8 cellular contexts compared by ENCODE assay signal in genomic region chr7:36280840-36281812, GRCh38.
A peak's percentile ranks its signal among the peaks of the same experiment; 100 is the strongest.
DNase-seq lines count a peak whose midpoint lies in the region; ATAC-seq, FAIRE-seq and TF ChIP-seq lines count a peak whose summit lies in the region.

No MANE protein-coding gene starts in this region.

- H3K27me3 ChIP-seq in OCI-LY1 (ENCODE audit: insufficient read depth, low read length): no peaks in the 10 kb centered on the region

- H3K79me2 ChIP-seq in OCI-LY1 (ENCODE audit: insufficient read depth, low read length): no peaks in the 10 kb centered on the region

- peaks cover 90% of the 10 kb centered on the region for H3K4me1 ChIP-seq in OCI-LY1 (ENCODE audit: insufficient read depth, low read length, severe bottlenecking)
- H3K4me1 ChIP-seq in urinary bladder (ENCODE audit: insufficient read depth): peaks cover 1% of the 10 kb centered on the region

- DNase-seq in GM10248 (ENCODE audit: extremely low spot score) (peak; percentile 43), medulla oblongata (ENCODE audit: extremely low spot score) (peak; percentile 93)
- DNase-seq in stimulated activated CD4-positive, alpha-beta T cell treated with anti-CD3 and anti-CD28 coated beads, Interleukin-4, amount 100 ng/mL, for 24 hours: no peak

- ATAC-seq in HG03060 (IDR thresholded peaks at IDR 0.05; ENCODE audit: low read depth, unreplicated experiment) (peak; percentile 29), HG03045 (IDR thresholded peaks at IDR 0.05; ENCODE audit: unreplicated experiment) (no peak)

- TF ChIP-seq CTCF in GM10248 (IDR thresholded peaks at IDR 0.05; ENCODE audit: control extremely low read depth, extremely low read depth, low read depth, missing control alignments): no peak
- TF ChIP-seq CTCF in OCI-LY1 (IDR thresholded peaks at IDR 0.05; ENCODE audit: low read length): no peak

- no peaks in the 10 kb centered on the region for H3F3A ChIP-seq in OCI-LY1 (ENCODE audit: insufficient read depth, low read length)

- no peaks in the 10 kb centered on the region for H4K20me1 ChIP-seq in OCI-LY1 (ENCODE audit: insufficient read depth, low read length)

- peak; percentile 77 for FAIRE-seq in endometrium (lab: Jason Lieb, UNC)

- H3K27ac ChIP-seq in OCI-LY1 (ENCODE audit: low read depth, low read length, poor library complexity, severe bottlenecking) (peak overlapping the region; percentile 83), urinary bladder (ENCODE audit: low read depth) (peak overlapping the region; percentile 53)

- CTCF ChIA-PET in GM10248 (lab: Yijun Ruan, JAX): interaction anchor here (1.0 to 3.1 kb wide), 5 partner anchors 9 to 296 kb away, joined by 3 to 11 read pairs (median 6); no protein-coding TSS in a partner anchor

- H3K36me3 ChIP-seq in OCI-LY1 (ENCODE audit: insufficient read depth, low read length) (no peaks in the 10 kb centered on the region), urinary bladder (ENCODE audit: insufficient read depth) (no peaks in the 10 kb centered on the region)

- H3K9ac ChIP-seq in OCI-LY1 (ENCODE audit: low read length): no peak overlapping the region; the same call in 1 of the 2 replicates

- H3K9me2 ChIP-seq in OCI-LY1 (ENCODE audit: low read depth, low read length): no peaks in the 10 kb centered on the region

- H2AFZ ChIP-seq in OCI-LY1 (ENCODE audit: low read length): no peak overlapping the region

- H3K9me3 ChIP-seq in OCI-LY1 (ENCODE audit: low read length): no peaks in the 10 kb centered on the region

- H3K4me2 ChIP-seq in OCI-LY1 (ENCODE audit: low read length): peak overlapping the region; percentile 10; the same call in 1 of the 2 replicates

- H3K4me3 ChIP-seq in OCI-LY1 (ENCODE audit: low read depth, low read length, poor library complexity, severe bottlenecking): no peak overlapping the region
- H3K4me3 ChIP-seq in urinary bladder (ENCODE audit: low read depth, low read length): no peak overlapping the region

- 15% methylated on average over 18 of the region's 18 CpGs for WGBS in urinary bladder

- POLR2A ChIA-PET in GM10248 (lab: Yijun Ruan, JAX): no interaction called here
